ENCODE assay signal across 1 cellular context in genomic region chr2:218008060-218009040, GRCh38.
TF ChIP-seq lines count a peak whose summit lies in the region.

No MANE protein-coding gene starts in this region.

TF ChIP-seq in SK-N-SH treated with all-trans-retinoic acid at 6 μM for 48 hours, 23 proteins besides CTCF, POLR2A, EP300 and RAD21 (continued from another document):
- TF ChIP-seq PATZ1 (CRISPR knock-in tag; IDR thresholded peaks at IDR 0.05; ENCODE audit: borderline replicate concordance) (no peak), PPARA (CRISPR knock-in tag; IDR thresholded peaks at IDR 0.05; ENCODE audit: borderline replicate concordance) (no peak), CREB5 (CRISPR knock-in tag; IDR thresholded peaks at IDR 0.05; ENCODE audit: low read depth) (no peak), SNAI2 (CRISPR knock-in tag; IDR thresholded peaks at IDR 0.05) (no peak), ZNF565 (CRISPR knock-in tag; conservative IDR thresholded peaks at IDR 0.05; ENCODE audit: low read depth) (no peak), ZFP30 (CRISPR knock-in tag; IDR thresholded peaks at IDR 0.05) (no peak), POU6F1 (CRISPR knock-in tag; IDR thresholded peaks at IDR 0.05; ENCODE audit: borderline replicate concordance, low read depth) (no peak), BACH2 (CRISPR knock-in tag; IDR thresholded peaks at IDR 0.05; ENCODE audit: borderline replicate concordance) (no peak), TSHZ2 (CRISPR knock-in tag; IDR thresholded peaks at IDR 0.05) (no peak), ZC3H10 (CRISPR knock-in tag; IDR thresholded peaks at IDR 0.05) (no peak), CSDC2 (CRISPR knock-in tag; IDR thresholded peaks at IDR 0.05) (no peak), GLIS3 (CRISPR knock-in tag; IDR thresholded peaks at IDR 0.05) (no peak)
